ENCODE assay signal across 19 cellular contexts in genomic region chr5:53963958-53964357, GRCh38.
DNase-seq lines count a peak whose midpoint lies in the region; ATAC-seq and TF ChIP-seq lines count a peak whose summit lies in the region.
"Had no signal": no experiment of that assay in that cellular context is flagged by ENCODE, and none has a peak within 500 bp of the region (broad histone marks: within the 10 kb centered on the region; RNA-seq: fewer than 3 reads in every experiment).

No MANE protein-coding gene starts in this region.

- H3K23ac ChIP-seq in mesendoderm (ENCODE audit: low read length), result no peak overlapping the region

- H3K9me3 ChIP-seq in DND-41 (ENCODE audit: insufficient read depth, low read length, severe bottlenecking), result no peaks in the 10 kb centered on the region
- H3K9me3 ChIP-seq in GM23248 (ENCODE audit: low read depth), result no peaks in the 10 kb centered on the region
- H3K9me3 ChIP-seq: SJCRH30 had no signal

- no peaks in the 10 kb centered on the region for H3K79me2 ChIP-seq in DND-41 (ENCODE audit: insufficient read depth, low read length)
- H3K79me2 ChIP-seq in mesendoderm (ENCODE audit: control insufficient read depth, insufficient read depth, low read length), result no peaks in the 10 kb centered on the region
- no peaks in the 10 kb centered on the region for H3K79me2 ChIP-seq in GM23248 (ENCODE audit: insufficient read depth)

- H3K9ac ChIP-seq in DND-41 (ENCODE audit: low read depth, low read length), result no peak overlapping the region
- no peak overlapping the region for H3K9ac ChIP-seq in mesendoderm (ENCODE audit: low read length)
- H3K9ac ChIP-seq in GM23248, result no peak overlapping the region
- H3K9ac ChIP-seq: BLaER1 treated with 17β-estradiol and CSF1 and Interleukin-3, amounts not matched to agents 10 nM and 100 nM had no signal

- no peak for DNase-seq in DND-41
- DNase-seq in NCI-H69 (lab: John Stamatoyannopoulos, UW), result peak; percentile 5
- no peak for DNase-seq in foreskin keratinocyte
- peak; percentile 13 for DNase-seq in mesendoderm
- no peak for DNase-seq in GM23248
- DNase-seq in substantia nigra (lab: John Stamatoyannopoulos, UW), result no peak
- DNase-seq in COLO829 (ENCODE audit: low spot score), result no peak
- DNase-seq: CD8-positive, alpha-beta memory T cell; DMS79 treated with DMSO at 0.1 percent for 48 hours; GDM1; KBM-7; MV-4-11; NCI-H187 treated with DMSO at 0.1 percent for 48 hours; NCI-H2227 treated with DMSO at 0.1 percent for 48 hours; NCI-H510A treated with DMSO at 0.1 percent for 48 hours; RPMI8226; SJCRH30 had no signal

- H3K4me1 ChIP-seq in DND-41 (ENCODE audit: insufficient read depth, low read length) (no peaks in the 10 kb centered on the region), foreskin keratinocyte (no peaks in the 10 kb centered on the region), mesendoderm (ENCODE audit: control insufficient read depth, low read depth, low read length) (no peaks in the 10 kb centered on the region), GM23248 (ENCODE audit: insufficient read depth) (peaks cover 8% of the 10 kb centered on the region; the same call in 1 of the 2 replicates)
- H3K4me1 ChIP-seq: BLaER1 treated with 17β-estradiol and CSF1 and Interleukin-3, amounts not matched to agents 10 nM and 100 nM; SJCRH30 had no signal

- no peaks in the 10 kb centered on the region for H4K20me1 ChIP-seq in DND-41 (ENCODE audit: insufficient read depth, low read length)
- no peaks in the 10 kb centered on the region for H4K20me1 ChIP-seq in GM23248 (ENCODE audit: insufficient read depth)
- H4K20me1 ChIP-seq: BLaER1 treated with 17β-estradiol and CSF1 and Interleukin-3, amounts not matched to agents 10 nM and 100 nM had no signal

- no peak overlapping the region for H3K27ac ChIP-seq in DND-41 (ENCODE audit: low read length)
- no peak overlapping the region for H3K27ac ChIP-seq in foreskin keratinocyte
- H3K27ac ChIP-seq in mesendoderm (ENCODE audit: low read depth, low read length), result no peak overlapping the region
- H3K27ac ChIP-seq in GM23248, result no peak overlapping the region
- no peak overlapping the region for H3K27ac ChIP-seq in substantia nigra (ENCODE audit: low read depth, low read length, poor library complexity, severe bottlenecking)
- H3K27ac ChIP-seq: BLaER1 treated with 17β-estradiol and CSF1 and Interleukin-3, amounts not matched to agents 10 nM and 100 nM; SJCRH30 had no signal

- H4K8ac ChIP-seq in mesendoderm (ENCODE audit: low read depth, low read length), result no peak overlapping the region

- H2AK5ac ChIP-seq in mesendoderm (ENCODE audit: low read length), result no peak overlapping the region

- H3K18ac ChIP-seq in mesendoderm (ENCODE audit: low read length), result no peak overlapping the region

- H3K79me1 ChIP-seq in mesendoderm (ENCODE audit: low read length), result no peaks in the 10 kb centered on the region

- H3F3A ChIP-seq in GM23248 (ENCODE audit: insufficient read depth), result no peaks in the 10 kb centered on the region

- H3K9me2 ChIP-seq in GM23248 (ENCODE audit: insufficient read depth), result no peaks in the 10 kb centered on the region

- TF ChIP-seq CTCF in DND-41 (IDR thresholded peaks at IDR 0.05; ENCODE audit: borderline replicate concordance, extremely low read depth, low read length, poor library complexity, severe bottlenecking) (peak; percentile 41), foreskin keratinocyte (conservative IDR thresholded peaks at IDR 0.05) (peak; percentile 28)

- H3K36me3 ChIP-seq in DND-41 (ENCODE audit: insufficient read depth, low read length), result no peaks in the 10 kb centered on the region
- no peaks in the 10 kb centered on the region for H3K36me3 ChIP-seq in mesendoderm (ENCODE audit: control insufficient read depth, insufficient read depth, low read length)
- H3K36me3 ChIP-seq in GM23248 (ENCODE audit: low read depth), result no peaks in the 10 kb centered on the region
- H3K36me3 ChIP-seq: SJCRH30 had no signal

- H3K56ac ChIP-seq in mesendoderm (ENCODE audit: low read length), result no peak overlapping the region

- no peak overlapping the region for H3K4me3 ChIP-seq in DND-41 (ENCODE audit: low read depth in 1 of 2, low read length in 2 of 2)
- no peak overlapping the region for H3K4me3 ChIP-seq in mesendoderm (ENCODE audit: low read length)
- H3K4me3 ChIP-seq in GM23248, result no peak overlapping the region
- H3K4me3 ChIP-seq: BLaER1 treated with 17β-estradiol and CSF1 and Interleukin-3, amounts not matched to agents 10 nM and 100 nM; GM12878; SJCRH30 had no signal

- no peak overlapping the region for H3K4me2 ChIP-seq in DND-41 (ENCODE audit: insufficient read depth, low read length)
- H3K4me2 ChIP-seq in mesendoderm (ENCODE audit: low read length), result no peak overlapping the region
- H3K4me2 ChIP-seq in GM23248 (ENCODE audit: unreplicated experiment), result no peak overlapping the region
- H3K4me2 ChIP-seq: BLaER1 treated with 17β-estradiol and CSF1 and Interleukin-3, amounts not matched to agents 10 nM and 100 nM had no signal

- no peak for ATAC-seq in DND-41 (ENCODE audit: insufficient read depth, low read depth)
- ATAC-seq in foreskin keratinocyte, result no peak
- ATAC-seq: GM12878 had no signal

- no peak overlapping the region for H2BK15ac ChIP-seq in mesendoderm (replicated peaks; ENCODE audit: low read depth)

- H2AFZ ChIP-seq in DND-41 (ENCODE audit: low read depth, low read length), result no peak overlapping the region
- no peak overlapping the region for H2AFZ ChIP-seq in GM23248

- H4K5ac ChIP-seq in mesendoderm (ENCODE audit: low read length), result no peak overlapping the region

- H3K27me3 ChIP-seq in DND-41 (ENCODE audit: insufficient read depth, low read length, poor library complexity) (no peaks in the 10 kb centered on the region), foreskin keratinocyte (no peaks in the 10 kb centered on the region), mesendoderm (ENCODE audit: insufficient read depth, low read length, poor library complexity) (no peaks in the 10 kb centered on the region), GM23248 (replicated peaks; ENCODE audit: insufficient read depth) (no peaks in the 10 kb centered on the region)
- H3K27me3 ChIP-seq: BLaER1 treated with 17β-estradiol and CSF1 and Interleukin-3, amounts not matched to agents 10 nM and 100 nM; SJCRH30 had no signal

- no CpG with 5 or more reads among the region's 1 CpG for WGBS in mesendoderm (ENCODE audit: extremely low coverage, insufficient coverage, low lambda C conversion rate)
- 46 to 63% methylated on average over 1 of the region's 1 CpG for WGBS in GM23248 (ENCODE audit: low coverage in 1 of 2, low lambda C conversion rate in 2 of 2, missing lambda C conversion rate in 2 of 2), 2 experiments

- H3K4ac ChIP-seq in mesendoderm (ENCODE audit: low read depth, low read length), result no peak overlapping the region

- in situ Hi-C loops in GM23248 (cut with MboI), result no loop called here

- no peak overlapping the region for H2BK5ac ChIP-seq in mesendoderm (ENCODE audit: low read length)

- no peak overlapping the region for H2BK120ac ChIP-seq in mesendoderm (ENCODE audit: low read depth, low read length)

Comparison
In these comparisons a context has a peak if more than half of its experiments do, and no peak if none do; other contexts are left out.
1. DNase-seq: peak in NCI-H69 (single experiment) and mesendoderm (single experiment); none in DND-41 (single experiment), foreskin keratinocyte (0 of 2), GM23248 (single experiment), substantia nigra (0 of 49) and COLO829 (single experiment).